8 cellular contexts compared by ENCODE assay signal in the genomic region with DNA sequence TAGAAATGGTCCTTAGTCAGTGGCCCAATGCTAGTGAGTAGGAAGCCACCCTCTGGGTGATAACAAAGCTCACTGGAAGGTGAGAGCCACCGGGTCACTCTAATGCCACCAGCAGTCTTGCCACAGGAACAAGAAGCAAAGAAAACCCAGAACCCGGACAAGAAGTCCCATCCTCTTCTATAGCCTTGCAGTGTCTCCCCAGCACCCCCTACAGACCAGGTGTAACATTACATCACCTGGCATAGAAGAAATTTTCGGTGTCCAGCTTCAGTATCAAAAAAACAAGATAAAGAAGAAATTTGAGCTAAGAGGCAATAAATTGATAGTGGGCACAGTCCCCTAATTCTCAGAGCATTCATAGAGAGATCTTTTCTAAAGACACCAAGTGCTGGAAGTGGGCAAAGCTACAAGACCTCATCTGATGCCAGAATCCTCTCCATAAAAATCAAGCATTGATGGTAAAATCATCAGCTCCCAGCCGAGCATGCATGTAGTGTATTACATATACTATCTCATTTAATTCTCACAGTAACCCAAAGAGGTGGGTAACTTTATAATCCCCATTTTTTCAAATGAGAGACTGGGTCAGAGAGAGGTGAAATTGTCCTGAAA.
A peak's percentile ranks its signal among the peaks of the same experiment; 100 is the strongest.
DNase-seq lines count a peak whose midpoint lies in the region; ATAC-seq and TF ChIP-seq lines count a peak whose summit lies in the region.

No MANE protein-coding gene starts in this region.

- WGBS in esophagus muscularis mucosa = 50% methylated on average over 4 of the region's 4 CpGs
- 56 to 58% methylated on average over 4 of the region's 4 CpGs for WGBS in tibial nerve, 2 donors

- no peak for TF ChIP-seq EP300 in esophagus muscularis mucosa (IDR thresholded peaks at IDR 0.05)
- no peak for TF ChIP-seq EP300 in tibial nerve (IDR thresholded peaks at IDR 0.05)

- intact Hi-C loops in esophagus muscularis mucosa (cut with DNase I) = no loop called here

- H3K9me3 ChIP-seq in OCI-LY1 (ENCODE audit: low read length) = no peaks in the 10 kb centered on the region
- no peaks in the 10 kb centered on the region for H3K9me3 ChIP-seq in esophagus muscularis mucosa
- H3K9me3 ChIP-seq in tibial nerve = peaks cover 0 to 8% (median 0%) of the 10 kb centered on the region in 4 donors

- H3K4me3 ChIP-seq in OCI-LY1 (ENCODE audit: low read depth, low read length, poor library complexity, severe bottlenecking) (no peak overlapping the region), esophagus muscularis mucosa (no peak overlapping the region), tibial nerve (no peak overlapping the region)

- H3K4me3 Mint-ChIP-seq in type B pancreatic cell = no peak overlapping the region

- no peak overlapping the region for H3K9ac ChIP-seq in OCI-LY1 (ENCODE audit: low read length)

- peaks cover 3% of the 10 kb centered on the region for H3K9me3 Mint-ChIP-seq in type B pancreatic cell

- H3K4me1 ChIP-seq in OCI-LY1 (ENCODE audit: insufficient read depth, low read length, severe bottlenecking) = no peaks in the 10 kb centered on the region
- no peaks in the 10 kb centered on the region for H3K4me1 ChIP-seq in esophagus muscularis mucosa
- no peaks in the 10 kb centered on the region for H3K4me1 ChIP-seq in tibial nerve

- H3K36me3 ChIP-seq in OCI-LY1 (ENCODE audit: insufficient read depth, low read length) (no peaks in the 10 kb centered on the region), esophagus muscularis mucosa (no peaks in the 10 kb centered on the region), tibial nerve (no peaks in the 10 kb centered on the region)

- TF ChIP-seq POLR2A in esophagus muscularis mucosa (IDR thresholded peaks at IDR 0.05; ENCODE audit: low read depth) = no peak
- no peak for TF ChIP-seq POLR2A in tibial nerve (IDR thresholded peaks at IDR 0.05)

- no peak overlapping the region for H3K4me2 ChIP-seq in OCI-LY1 (ENCODE audit: low read length)

- DNase-seq in stimulated activated CD4-positive, alpha-beta T cell treated with anti-CD3 and anti-CD28 coated beads, Interleukin-15, amount 100 ng/mL, for 24 hours = peak; percentile 41
- no peak for DNase-seq in stimulated activated CD4-positive, alpha-beta T cell treated with anti-CD3 and anti-CD28 coated beads, Interleukin-12 subunit alpha, Interleukin-12 subunit beta, amount 100 ng/mL, for 4 hours
- no peak for DNase-seq in esophagus muscularis mucosa (ENCODE audit: extremely low spot score)
- DNase-seq in type B pancreatic cell (ENCODE audit: extremely low spot score, unreplicated experiment) = no peak
- no peak for DNase-seq in kidney glomerular epithelial cell (lab: John Stamatoyannopoulos, UW)
- DNase-seq in tibial nerve (ENCODE audit: low spot score in 2 of 2) = no peak

- H3K27ac ChIP-seq in OCI-LY1 (ENCODE audit: low read depth, low read length, poor library complexity, severe bottlenecking) (no peak overlapping the region), esophagus muscularis mucosa (replicated peaks in 1 of 4) (no peak overlapping the region), tibial nerve (no peak overlapping the region)

- no peak overlapping the region for H2AFZ ChIP-seq in OCI-LY1 (ENCODE audit: low read length)

- no peaks in the 10 kb centered on the region for H4K20me1 ChIP-seq in OCI-LY1 (ENCODE audit: insufficient read depth, low read length)

- no peaks in the 10 kb centered on the region for H3K36me3 Mint-ChIP-seq in type B pancreatic cell

- H3K79me2 ChIP-seq in OCI-LY1 (ENCODE audit: insufficient read depth, low read length) = no peaks in the 10 kb centered on the region

- TF ChIP-seq CTCF in OCI-LY1 (IDR thresholded peaks at IDR 0.05; ENCODE audit: low read length) (peak; percentile 72), esophagus muscularis mucosa (IDR thresholded peaks at IDR 0.05) (peak; percentile 8 to 27 (median 25)), type B pancreatic cell (conservative IDR thresholded peaks at IDR 0.05) (peak; percentile 68), tibial nerve (IDR thresholded peaks at IDR 0.05) (peak in 2 of 5 experiments; percentile 18 to 24)

- no peaks in the 10 kb centered on the region for H3F3A ChIP-seq in OCI-LY1 (ENCODE audit: insufficient read depth, low read length)

- H3K27me3 ChIP-seq in OCI-LY1 (ENCODE audit: insufficient read depth, low read length) (no peaks in the 10 kb centered on the region), esophagus muscularis mucosa (peaks cover 0 to 15% (median 0%) of the 10 kb centered on the region in 4 donors), tibial nerve (peaks cover 0 to 3% of the 10 kb centered on the region in 2 donors)

- H3K9me2 ChIP-seq in OCI-LY1 (ENCODE audit: low read depth, low read length) = no peaks in the 10 kb centered on the region

- H3K27me3 Mint-ChIP-seq in type B pancreatic cell = peaks cover 3% of the 10 kb centered on the region

- H3K4me1 Mint-ChIP-seq in type B pancreatic cell (ENCODE audit: unreplicated experiment) = peaks cover 5% of the 10 kb centered on the region

- H3K27ac Mint-ChIP-seq in type B pancreatic cell = no peak overlapping the region

- no peak for ATAC-seq in GM18511 (IDR thresholded peaks at IDR 0.05; ENCODE audit: unreplicated experiment)
